1 cellular context compared by ENCODE assay signal in the genomic region with DNA sequence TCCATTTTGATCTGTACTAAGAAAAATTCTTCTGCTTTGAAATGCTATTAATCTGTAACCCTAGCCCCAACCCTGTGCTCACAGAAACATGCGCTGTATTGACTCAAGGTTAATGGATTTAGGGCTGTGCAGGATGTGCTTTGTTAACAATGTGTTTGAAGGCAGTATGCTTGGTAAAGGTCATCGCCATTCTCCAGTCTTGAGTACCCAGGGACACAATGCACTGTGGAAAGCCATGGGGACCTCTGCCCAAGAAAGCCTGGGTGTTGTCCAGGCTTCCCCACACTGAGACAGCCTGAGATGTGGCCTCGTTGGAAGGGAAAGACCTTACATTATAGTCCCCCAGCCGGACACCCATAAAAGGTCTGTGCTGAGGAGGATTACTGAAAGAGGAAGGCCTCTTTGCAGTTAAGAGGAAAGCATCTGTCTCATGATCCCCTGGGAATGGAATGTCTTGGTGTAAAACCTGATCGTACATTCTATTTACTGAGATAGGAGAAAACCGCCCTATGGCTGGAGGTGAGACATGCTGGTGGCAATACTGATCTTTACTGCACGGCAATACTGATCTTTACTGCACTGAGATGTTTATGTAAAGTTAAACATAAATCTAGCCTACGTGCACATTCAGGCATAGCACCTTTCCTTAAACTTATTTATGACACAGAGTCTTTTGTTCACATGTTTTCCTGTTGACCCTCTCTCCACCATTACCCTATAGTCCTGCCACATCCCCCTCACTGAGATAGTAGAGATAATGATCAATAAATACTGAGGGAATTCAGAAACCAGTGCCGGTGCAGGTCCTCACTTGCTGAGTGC.
TF ChIP-seq lines count a peak whose summit lies in the region.

No MANE protein-coding gene starts in this region.

TF ChIP-seq in HepG2, 621 proteins besides CTCF, POLR2A, EP300 and RAD21 (continued from another document and continues in another):
- TF ChIP-seq SOX13 (IDR thresholded peaks at IDR 0.05) (peak; percentile 72), SOX13 (CRISPR knock-in tag; conservative IDR thresholded peaks at IDR 0.05 in 1 of 2, IDR thresholded peaks at IDR 0.05 in 1 of 2) (peak in 1 of 2 experiments; percentile 95; a peak in 2 of 4 replicates), ZNF10 (CRISPR knock-in tag; IDR thresholded peaks at IDR 0.05; ENCODE audit: borderline replicate concordance, low read depth) (no peak), ZNF543 (CRISPR knock-in tag; IDR thresholded peaks at IDR 0.05) (peak; percentile 36; the same call in 1 of the 2 replicates), MED8 (CRISPR knock-in tag; IDR thresholded peaks at IDR 0.05; ENCODE audit: insufficient replicate concordance) (peak; percentile 89), FOXA3 (CRISPR knock-in tag; IDR thresholded peaks at IDR 0.05) (peak; percentile 92), GTF2F1 (IDR thresholded peaks at IDR 0.05; ENCODE audit: low read length) (no peak), ZNF605 (CRISPR knock-in tag; IDR thresholded peaks at IDR 0.05) (0 out of 2 replicates have a peak, but pooled peaks have one; percentile 37), ZNF850 (CRISPR knock-in tag; conservative IDR thresholded peaks at IDR 0.05) (0 out of 2 replicates have a peak, but pooled peaks have one; percentile 10), ZNF652 (CRISPR knock-in tag; IDR thresholded peaks at IDR 0.05; ENCODE audit: borderline replicate concordance, low read depth) (peak; percentile 35; the same call in 1 of the 2 replicates), ZFP36L1 (CRISPR knock-in tag; IDR thresholded peaks at IDR 0.05) (no peak), CREM (IDR thresholded peaks at IDR 0.05) (peak; percentile 66), CREM (CRISPR knock-in tag; IDR thresholded peaks at IDR 0.05) (no peak), SP4 (CRISPR knock-in tag; IDR thresholded peaks at IDR 0.05) (no peak), ZNF768 (CRISPR knock-in tag; IDR thresholded peaks at IDR 0.05) (no peak), ZNF329 (CRISPR knock-in tag; IDR thresholded peaks at IDR 0.05; ENCODE audit: low read depth) (no peak)
- TF ChIP-seq, protein P1, sequence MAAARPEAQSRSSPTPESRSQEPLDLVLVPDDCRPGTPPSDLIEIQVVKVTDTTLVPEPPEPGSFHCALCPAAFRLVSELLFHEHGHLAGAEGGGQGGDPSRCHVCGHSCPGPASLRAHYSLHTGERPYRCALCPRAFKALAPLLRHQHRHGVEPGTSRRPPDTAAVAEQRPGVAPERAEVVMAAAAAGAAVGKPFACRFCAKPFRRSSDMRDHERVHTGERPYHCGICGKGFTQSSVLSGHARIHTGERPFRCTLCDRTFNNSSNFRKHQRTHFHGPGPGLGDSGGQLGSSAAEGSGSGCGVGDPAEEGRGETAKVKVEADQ (CRISPR knock-in tag; IDR thresholded peaks at IDR 0.05; ENCODE audit: borderline replicate concordance): no peak
- TF ChIP-seq, protein P2, sequence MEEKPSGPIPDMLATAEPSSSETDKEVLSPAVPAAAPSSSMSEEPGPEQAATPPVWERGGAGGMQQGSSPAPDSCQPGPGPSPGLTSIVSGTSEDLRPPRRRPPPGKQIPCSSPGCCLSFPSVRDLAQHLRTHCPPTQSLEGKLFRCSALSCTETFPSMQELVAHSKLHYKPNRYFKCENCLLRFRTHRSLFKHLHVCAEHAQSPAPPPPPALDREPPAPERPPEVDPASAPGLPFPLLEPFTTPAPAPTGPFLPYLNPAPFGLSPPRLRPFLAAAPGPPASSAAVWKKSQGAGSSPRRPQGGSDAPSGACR (CRISPR knock-in tag; IDR thresholded peaks at IDR 0.05): no peak
- TF ChIP-seq, protein P3, sequence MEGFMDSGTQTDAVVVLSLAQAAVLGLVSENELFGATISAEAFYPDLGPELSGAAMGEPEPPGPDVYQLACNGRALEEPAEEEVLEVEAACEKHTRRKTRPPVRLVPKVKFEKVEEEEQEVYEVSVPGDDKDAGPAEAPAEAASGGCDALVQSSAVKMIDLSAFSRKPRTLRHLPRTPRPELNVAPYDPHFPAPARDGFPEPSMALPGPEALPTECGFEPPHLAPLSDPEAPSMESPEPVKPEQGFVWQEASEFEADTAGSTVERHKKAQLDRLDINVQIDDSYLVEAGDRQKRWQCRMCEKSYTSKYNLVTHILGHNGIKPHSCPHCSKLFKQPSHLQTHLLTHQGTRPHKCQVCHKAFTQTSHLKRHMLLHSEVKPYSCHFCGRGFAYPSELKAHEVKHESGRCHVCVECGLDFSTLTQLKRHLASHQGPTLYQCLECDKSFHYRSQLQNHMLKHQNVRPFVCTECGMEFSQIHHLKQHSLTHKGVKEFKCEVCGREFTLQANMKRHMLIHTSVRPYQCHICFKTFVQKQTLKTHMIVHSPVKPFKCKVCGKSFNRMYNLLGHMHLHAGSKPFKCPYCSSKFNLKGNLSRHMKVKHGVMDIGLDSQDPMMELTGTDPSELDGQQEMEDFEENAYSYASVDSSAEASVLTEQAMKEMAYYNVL (CRISPR knock-in tag; IDR thresholded peaks at IDR 0.05; ENCODE audit: borderline replicate concordance): peak; percentile 60; the same call in 1 of the 2 replicates
- TF ChIP-seq, protein P4, sequence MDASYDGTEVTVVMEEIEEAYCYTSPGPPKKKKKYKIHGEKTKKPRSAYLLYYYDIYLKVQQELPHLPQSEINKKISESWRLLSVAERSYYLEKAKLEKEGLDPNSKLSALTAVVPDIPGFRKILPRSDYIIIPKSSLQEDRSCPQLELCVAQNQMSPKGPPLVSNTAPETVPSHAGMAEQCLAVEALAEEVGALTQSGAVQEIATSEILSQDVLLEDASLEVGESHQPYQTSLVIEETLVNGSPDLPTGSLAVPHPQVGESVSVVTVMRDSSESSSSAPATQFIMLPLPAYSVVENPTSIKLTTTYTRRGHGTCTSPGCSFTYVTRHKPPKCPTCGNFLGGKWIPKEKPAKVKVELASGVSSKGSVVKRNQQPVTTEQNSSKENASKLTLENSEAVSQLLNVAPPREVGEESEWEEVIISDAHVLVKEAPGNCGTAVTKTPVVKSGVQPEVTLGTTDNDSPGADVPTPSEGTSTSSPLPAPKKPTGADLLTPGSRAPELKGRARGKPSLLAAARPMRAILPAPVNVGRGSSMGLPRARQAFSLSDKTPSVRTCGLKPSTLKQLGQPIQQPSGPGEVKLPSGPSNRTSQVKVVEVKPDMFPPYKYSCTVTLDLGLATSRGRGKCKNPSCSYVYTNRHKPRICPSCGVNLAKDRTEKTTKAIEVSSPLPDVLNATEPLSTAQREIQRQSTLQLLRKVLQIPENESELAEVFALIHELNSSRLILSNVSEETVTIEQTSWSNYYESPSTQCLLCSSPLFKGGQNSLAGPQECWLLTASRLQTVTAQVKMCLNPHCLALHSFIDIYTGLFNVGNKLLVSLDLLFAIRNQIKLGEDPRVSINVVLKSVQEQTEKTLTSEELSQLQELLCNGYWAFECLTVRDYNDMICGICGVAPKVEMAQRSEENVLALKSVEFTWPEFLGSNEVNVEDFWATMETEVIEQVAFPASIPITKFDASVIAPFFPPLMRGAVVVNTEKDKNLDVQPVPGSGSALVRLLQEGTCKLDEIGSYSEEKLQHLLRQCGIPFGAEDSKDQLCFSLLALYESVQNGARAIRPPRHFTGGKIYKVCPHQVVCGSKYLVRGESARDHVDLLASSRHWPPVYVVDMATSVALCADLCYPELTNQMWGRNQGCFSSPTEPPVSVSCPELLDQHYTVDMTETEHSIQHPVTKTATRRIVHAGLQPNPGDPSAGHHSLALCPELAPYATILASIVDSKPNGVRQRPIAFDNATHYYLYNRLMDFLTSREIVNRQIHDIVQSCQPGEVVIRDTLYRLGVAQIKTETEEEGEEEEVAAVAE (CRISPR knock-in tag; IDR thresholded peaks at IDR 0.05; ENCODE audit: borderline replicate concordance): peak; percentile 34; the same call in 1 of the 2 replicates
- TF ChIP-seq, protein P5, sequence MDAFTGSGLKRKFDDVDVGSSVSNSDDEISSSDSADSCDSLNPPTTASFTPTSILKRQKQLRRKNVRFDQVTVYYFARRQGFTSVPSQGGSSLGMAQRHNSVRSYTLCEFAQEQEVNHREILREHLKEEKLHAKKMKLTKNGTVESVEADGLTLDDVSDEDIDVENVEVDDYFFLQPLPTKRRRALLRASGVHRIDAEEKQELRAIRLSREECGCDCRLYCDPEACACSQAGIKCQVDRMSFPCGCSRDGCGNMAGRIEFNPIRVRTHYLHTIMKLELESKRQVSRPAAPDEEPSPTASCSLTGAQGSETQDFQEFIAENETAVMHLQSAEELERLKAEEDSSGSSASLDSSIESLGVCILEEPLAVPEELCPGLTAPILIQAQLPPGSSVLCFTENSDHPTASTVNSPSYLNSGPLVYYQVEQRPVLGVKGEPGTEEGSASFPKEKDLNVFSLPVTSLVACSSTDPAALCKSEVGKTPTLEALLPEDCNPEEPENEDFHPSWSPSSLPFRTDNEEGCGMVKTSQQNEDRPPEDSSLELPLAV (CRISPR knock-in tag; conservative IDR thresholded peaks at IDR 0.05; ENCODE audit: low read depth): no peak
- TF ChIP-seq, protein P6, sequence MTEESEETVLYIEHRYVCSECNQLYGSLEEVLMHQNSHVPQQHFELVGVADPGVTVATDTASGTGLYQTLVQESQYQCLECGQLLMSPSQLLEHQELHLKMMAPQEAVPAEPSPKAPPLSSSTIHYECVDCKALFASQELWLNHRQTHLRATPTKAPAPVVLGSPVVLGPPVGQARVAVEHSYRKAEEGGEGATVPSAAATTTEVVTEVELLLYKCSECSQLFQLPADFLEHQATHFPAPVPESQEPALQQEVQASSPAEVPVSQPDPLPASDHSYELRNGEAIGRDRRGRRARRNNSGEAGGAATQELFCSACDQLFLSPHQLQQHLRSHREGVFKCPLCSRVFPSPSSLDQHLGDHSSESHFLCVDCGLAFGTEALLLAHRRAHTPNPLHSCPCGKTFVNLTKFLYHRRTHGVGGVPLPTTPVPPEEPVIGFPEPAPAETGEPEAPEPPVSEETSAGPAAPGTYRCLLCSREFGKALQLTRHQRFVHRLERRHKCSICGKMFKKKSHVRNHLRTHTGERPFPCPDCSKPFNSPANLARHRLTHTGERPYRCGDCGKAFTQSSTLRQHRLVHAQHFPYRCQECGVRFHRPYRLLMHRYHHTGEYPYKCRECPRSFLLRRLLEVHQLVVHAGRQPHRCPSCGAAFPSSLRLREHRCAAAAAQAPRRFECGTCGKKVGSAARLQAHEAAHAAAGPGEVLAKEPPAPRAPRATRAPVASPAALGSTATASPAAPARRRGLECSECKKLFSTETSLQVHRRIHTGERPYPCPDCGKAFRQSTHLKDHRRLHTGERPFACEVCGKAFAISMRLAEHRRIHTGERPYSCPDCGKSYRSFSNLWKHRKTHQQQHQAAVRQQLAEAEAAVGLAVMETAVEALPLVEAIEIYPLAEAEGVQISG (CRISPR knock-in tag; IDR thresholded peaks at IDR 0.05): peak; percentile 18
- TF ChIP-seq, protein P7, sequence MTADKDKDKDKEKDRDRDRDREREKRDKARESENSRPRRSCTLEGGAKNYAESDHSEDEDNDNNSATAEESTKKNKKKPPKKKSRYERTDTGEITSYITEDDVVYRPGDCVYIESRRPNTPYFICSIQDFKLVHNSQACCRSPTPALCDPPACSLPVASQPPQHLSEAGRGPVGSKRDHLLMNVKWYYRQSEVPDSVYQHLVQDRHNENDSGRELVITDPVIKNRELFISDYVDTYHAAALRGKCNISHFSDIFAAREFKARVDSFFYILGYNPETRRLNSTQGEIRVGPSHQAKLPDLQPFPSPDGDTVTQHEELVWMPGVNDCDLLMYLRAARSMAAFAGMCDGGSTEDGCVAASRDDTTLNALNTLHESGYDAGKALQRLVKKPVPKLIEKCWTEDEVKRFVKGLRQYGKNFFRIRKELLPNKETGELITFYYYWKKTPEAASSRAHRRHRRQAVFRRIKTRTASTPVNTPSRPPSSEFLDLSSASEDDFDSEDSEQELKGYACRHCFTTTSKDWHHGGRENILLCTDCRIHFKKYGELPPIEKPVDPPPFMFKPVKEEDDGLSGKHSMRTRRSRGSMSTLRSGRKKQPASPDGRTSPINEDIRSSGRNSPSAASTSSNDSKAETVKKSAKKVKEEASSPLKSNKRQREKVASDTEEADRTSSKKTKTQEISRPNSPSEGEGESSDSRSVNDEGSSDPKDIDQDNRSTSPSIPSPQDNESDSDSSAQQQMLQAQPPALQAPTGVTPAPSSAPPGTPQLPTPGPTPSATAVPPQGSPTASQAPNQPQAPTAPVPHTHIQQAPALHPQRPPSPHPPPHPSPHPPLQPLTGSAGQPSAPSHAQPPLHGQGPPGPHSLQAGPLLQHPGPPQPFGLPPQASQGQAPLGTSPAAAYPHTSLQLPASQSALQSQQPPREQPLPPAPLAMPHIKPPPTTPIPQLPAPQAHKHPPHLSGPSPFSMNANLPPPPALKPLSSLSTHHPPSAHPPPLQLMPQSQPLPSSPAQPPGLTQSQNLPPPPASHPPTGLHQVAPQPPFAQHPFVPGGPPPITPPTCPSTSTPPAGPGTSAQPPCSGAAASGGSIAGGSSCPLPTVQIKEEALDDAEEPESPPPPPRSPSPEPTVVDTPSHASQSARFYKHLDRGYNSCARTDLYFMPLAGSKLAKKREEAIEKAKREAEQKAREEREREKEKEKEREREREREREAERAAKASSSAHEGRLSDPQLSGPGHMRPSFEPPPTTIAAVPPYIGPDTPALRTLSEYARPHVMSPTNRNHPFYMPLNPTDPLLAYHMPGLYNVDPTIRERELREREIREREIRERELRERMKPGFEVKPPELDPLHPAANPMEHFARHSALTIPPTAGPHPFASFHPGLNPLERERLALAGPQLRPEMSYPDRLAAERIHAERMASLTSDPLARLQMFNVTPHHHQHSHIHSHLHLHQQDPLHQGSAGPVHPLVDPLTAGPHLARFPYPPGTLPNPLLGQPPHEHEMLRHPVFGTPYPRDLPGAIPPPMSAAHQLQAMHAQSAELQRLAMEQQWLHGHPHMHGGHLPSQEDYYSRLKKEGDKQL (CRISPR knock-in tag; IDR thresholded peaks at IDR 0.05; ENCODE audit: low read depth): peak; percentile 82; the same call in 1 of the 2 replicates
- TF ChIP-seq, protein P8, sequence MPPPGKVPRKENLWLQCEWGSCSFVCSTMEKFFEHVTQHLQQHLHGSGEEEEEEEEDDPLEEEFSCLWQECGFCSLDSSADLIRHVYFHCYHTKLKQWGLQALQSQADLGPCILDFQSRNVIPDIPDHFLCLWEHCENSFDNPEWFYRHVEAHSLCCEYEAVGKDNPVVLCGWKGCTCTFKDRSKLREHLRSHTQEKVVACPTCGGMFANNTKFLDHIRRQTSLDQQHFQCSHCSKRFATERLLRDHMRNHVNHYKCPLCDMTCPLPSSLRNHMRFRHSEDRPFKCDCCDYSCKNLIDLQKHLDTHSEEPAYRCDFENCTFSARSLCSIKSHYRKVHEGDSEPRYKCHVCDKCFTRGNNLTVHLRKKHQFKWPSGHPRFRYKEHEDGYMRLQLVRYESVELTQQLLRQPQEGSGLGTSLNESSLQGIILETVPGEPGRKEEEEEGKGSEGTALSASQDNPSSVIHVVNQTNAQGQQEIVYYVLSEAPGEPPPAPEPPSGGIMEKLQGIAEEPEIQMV (CRISPR knock-in tag; IDR thresholded peaks at IDR 0.05; ENCODE audit: low read depth): peak; percentile 54; the same call in 1 of the 2 replicates
- TF ChIP-seq, protein P9, sequence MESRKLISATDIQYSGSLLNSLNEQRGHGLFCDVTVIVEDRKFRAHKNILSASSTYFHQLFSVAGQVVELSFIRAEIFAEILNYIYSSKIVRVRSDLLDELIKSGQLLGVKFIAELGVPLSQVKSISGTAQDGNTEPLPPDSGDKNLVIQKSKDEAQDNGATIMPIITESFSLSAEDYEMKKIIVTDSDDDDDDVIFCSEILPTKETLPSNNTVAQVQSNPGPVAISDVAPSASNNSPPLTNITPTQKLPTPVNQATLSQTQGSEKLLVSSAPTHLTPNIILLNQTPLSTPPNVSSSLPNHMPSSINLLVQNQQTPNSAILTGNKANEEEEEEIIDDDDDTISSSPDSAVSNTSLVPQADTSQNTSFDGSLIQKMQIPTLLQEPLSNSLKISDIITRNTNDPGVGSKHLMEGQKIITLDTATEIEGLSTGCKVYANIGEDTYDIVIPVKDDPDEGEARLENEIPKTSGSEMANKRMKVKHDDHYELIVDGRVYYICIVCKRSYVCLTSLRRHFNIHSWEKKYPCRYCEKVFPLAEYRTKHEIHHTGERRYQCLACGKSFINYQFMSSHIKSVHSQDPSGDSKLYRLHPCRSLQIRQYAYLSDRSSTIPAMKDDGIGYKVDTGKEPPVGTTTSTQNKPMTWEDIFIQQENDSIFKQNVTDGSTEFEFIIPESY (CRISPR knock-in tag; IDR thresholded peaks at IDR 0.05): no peak
